In the genomic region with DNA sequence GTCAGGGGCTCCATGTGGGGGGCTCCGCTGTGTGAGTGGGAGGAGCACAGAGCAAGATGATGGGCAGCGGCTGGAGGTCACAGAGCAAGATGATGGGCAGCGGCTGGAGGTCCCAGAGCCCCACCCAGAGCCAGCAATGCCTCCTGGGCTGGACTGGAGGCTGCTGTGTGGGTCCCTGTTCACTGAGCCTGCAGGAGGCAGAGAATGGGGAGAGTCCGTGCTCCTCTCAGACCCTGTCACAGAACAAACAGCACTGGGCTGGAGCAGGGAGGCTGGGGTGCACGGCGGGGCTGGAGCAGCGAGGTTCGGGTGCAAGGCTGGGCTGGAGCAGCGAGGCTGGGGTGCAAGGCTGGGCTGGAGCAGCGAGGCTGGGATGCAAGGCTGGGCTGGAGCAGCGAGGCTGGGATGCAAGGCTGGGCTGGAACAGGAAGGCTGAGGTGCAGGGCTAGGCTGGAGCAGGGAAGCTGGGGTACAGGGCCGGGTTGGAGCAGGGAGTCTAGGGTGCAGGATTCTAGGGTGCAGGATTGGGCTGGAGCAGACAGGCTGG, we compare ENCODE assay signal across 18 cellular contexts.
"Had no signal": no experiment of that assay in that cellular context is flagged by ENCODE, and none has a peak within 500 bp of the region (broad histone marks: within the 10 kb centered on the region; RNA-seq: fewer than 3 reads in every experiment).

No MANE protein-coding gene starts in this region.

- H3K27me3 ChIP-seq: left lung, ovary, vagina had no signal

- H3K36me3 ChIP-seq: esophagus muscularis mucosa, gastrocnemius medialis, ovary, vagina had no signal

- H3K27ac Mint-ChIP-seq: progenitor cell of endocrine pancreas; stimulated activated naive CD8-positive, alpha-beta T cell treated with anti-CD3 and anti-CD28 coated beads, Interleukin-15, amount 100 ng/mL, for 72 hours; type B pancreatic cell had no signal

- DNase-seq: effector memory CD8-positive, alpha-beta T cell; gastrocnemius medialis; immature natural killer cell; mesenchymal stem cell; midbrain; ovary; small intestine; stimulated activated CD4-positive, alpha-beta T cell treated with anti-CD3 and anti-CD28 coated beads, Interleukin-2, amount 100 ng/mL, for 48 hours; stimulated activated naive CD8-positive, alpha-beta T cell treated with anti-CD3 and anti-CD28 coated beads, Interleukin-15, amount 100 ng/mL, for 72 hours had no signal

- H3K4me3 Mint-ChIP-seq: effector memory CD8-positive, alpha-beta T cell; immature natural killer cell; natural killer cell treated with Interleukin-12 subunit alpha and Interleukin-12 subunit beta and Interleukin-15 and Interleukin-18, amount 100 ng/mL, for 72 hours; stimulated activated naive CD8-positive, alpha-beta T cell treated with anti-CD3 and anti-CD28 coated beads, Interleukin-15, amount 100 ng/mL, for 72 hours had no signal

- ATAC-seq: effector memory CD8-positive, alpha-beta T cell; gastrocnemius medialis; left lung; right cardiac atrium; stimulated activated naive CD8-positive, alpha-beta T cell treated with anti-CD3 and anti-CD28 coated beads, Interleukin-15, amount 100 ng/mL, for 72 hours had no signal

- H3K9me3 ChIP-seq: esophagus muscularis mucosa, gastrocnemius medialis, left lung, ovary, vagina had no signal

- H3K27me3 Mint-ChIP-seq: effector memory CD8-positive, alpha-beta T cell; natural killer cell treated with Interleukin-12 subunit alpha and Interleukin-12 subunit beta and Interleukin-15 and Interleukin-18, amount 100 ng/mL, for 72 hours; stimulated activated naive CD8-positive, alpha-beta T cell treated with anti-CD3 and anti-CD28 coated beads, Interleukin-15, amount 100 ng/mL, for 72 hours had no signal

- H3K4me3 ChIP-seq: esophagus muscularis mucosa, gastrocnemius medialis, left lung, lung, ovary, vagina had no signal

- H3K4me1 ChIP-seq: gastrocnemius medialis had no signal

- H3K27ac ChIP-seq: epithelial cell of prostate, esophagus muscularis mucosa, gastrocnemius medialis, left lung, ovary, vagina had no signal

- H3K36me3 Mint-ChIP-seq: natural killer cell treated with Interleukin-12 subunit alpha and Interleukin-12 subunit beta and Interleukin-15 and Interleukin-18, amount 100 ng/mL, for 72 hours; type B pancreatic cell had no signal

- H3K9me3 Mint-ChIP-seq: effector memory CD8-positive, alpha-beta T cell; immature natural killer cell; natural killer cell treated with Interleukin-12 subunit alpha and Interleukin-12 subunit beta and Interleukin-15 and Interleukin-18, amount 100 ng/mL, for 72 hours; stimulated activated naive CD8-positive, alpha-beta T cell treated with anti-CD3 and anti-CD28 coated beads, Interleukin-15, amount 100 ng/mL, for 72 hours; type B pancreatic cell had no signal
